ENCODE assay signal across 13 cellular contexts in genomic region chr12:26633591-26634210, GRCh38.
DNase-seq lines count a peak whose midpoint lies in the region; ATAC-seq and TF ChIP-seq lines count a peak whose summit lies in the region.
"Had no signal": no experiment of that assay in that cellular context is flagged by ENCODE, and none has a peak within 500 bp of the region (broad histone marks: within the 10 kb centered on the region; RNA-seq: fewer than 3 reads in every experiment).

No MANE protein-coding gene starts in this region.

- DNase-seq in A673 (ENCODE audit: low spot score) (peak; percentile 19), HAP-1 (ENCODE audit: low spot score in 2 of 2) (peak; percentile 21 to 60), astrocyte of the cerebellum (ENCODE audit: low read depth) (peak; percentile 69), inferior parietal cortex (ENCODE audit: extremely low spot score) (peak; percentile 69), NCI-H187 treated with DMSO at 0.1 percent for 48 hours (lab: John Stamatoyannopoulos, UW) (no peak), SKM-1 treated with dmso at 0.1 percent for 144 hours (lab: John Stamatoyannopoulos, UW; ENCODE audit: unreplicated experiment) (no peak), NCI-H446 treated with DMSO at 0.1 percent for 48 hours (lab: John Stamatoyannopoulos, UW) (no peak)
- DNase-seq: aorta, BE2C, foreskin keratinocyte, left ventricle myocardium inferior had no signal

- H3K27ac ChIP-seq in A673 (ENCODE audit: low read depth, low read length, poor library complexity, severe bottlenecking): no peak overlapping the region
- H3K27ac ChIP-seq: foreskin keratinocyte, left ventricle myocardium inferior had no signal

- TF ChIP-seq CTCF in A673 (conservative IDR thresholded peaks at IDR 0.05; ENCODE audit: low read depth, low read length): no peak
- no peak for TF ChIP-seq CTCF in astrocyte of the cerebellum (IDR thresholded peaks at IDR 0.05; ENCODE audit: low read depth, low read length, missing control alignments)

- ATAC-seq in GM19463 (IDR thresholded peaks at IDR 0.05; ENCODE audit: unreplicated experiment): no peak
- ATAC-seq: foreskin keratinocyte, HCT116 had no signal

- no TSS peak for BruUV-seq in A673 (replicated peaks; lab: Mats Ljungman, UMichigan)

- H3K9me3 ChIP-seq in A673 (ENCODE audit: low read depth, low read length, poor library complexity, severe bottlenecking) (no peaks in the 10 kb centered on the region), HAP-1 (no peaks in the 10 kb centered on the region)
- H3K9me3 ChIP-seq: BE2C, left ventricle myocardium inferior had no signal

- H3K36me3 ChIP-seq in A673 (ENCODE audit: insufficient read depth, low read length, poor library complexity, severe bottlenecking) (no peaks in the 10 kb centered on the region), HAP-1 (replicated peaks) (no peaks in the 10 kb centered on the region; the same call in 1 of the 2 replicates)
- H3K36me3 ChIP-seq: BE2C, left ventricle myocardium inferior had no signal

- intact Hi-C loops in A673 (cut with micrococcal nuclease; ENCODE audit: unreplicated experiment): no loop called here

- POLR2A ChIA-PET in A673 (lab: Charles Lee; ENCODE audit: low non-redundant PET): no interaction called here

- H3K4me3 ChIP-seq in A673 (ENCODE audit: low read depth, low read length, poor library complexity, severe bottlenecking) (no peak overlapping the region), HAP-1 (no peak overlapping the region), astrocyte of the cerebellum (ENCODE audit: low read depth, low read length) (no peak overlapping the region)
- H3K4me3 ChIP-seq: left ventricle myocardium inferior had no signal

- H3K4me1 ChIP-seq in A673 (ENCODE audit: insufficient read depth, low read length, poor library complexity, severe bottlenecking) (peaks cover 17% of the 10 kb centered on the region), HAP-1 (peaks cover 27% of the 10 kb centered on the region)
- H3K4me1 ChIP-seq: BE2C had no signal

- CTCF ChIA-PET in A673 (lab: Charles Lee): interaction anchor here (0.6 to 1.1 kb wide), 2 partner anchors 19 to 27 kb away, joined by 3 to 7 read pairs; no protein-coding TSS in a partner anchor

- in situ Hi-C loops in HAP-1 (cut with MboI; ENCODE audit: low sequenced_read_pairs): loop anchor here (25.0 kb wide), 1 partner anchor 521 kb away; no protein-coding TSS in a partner anchor
- in situ Hi-C loops in astrocyte of the cerebellum (cut with HindIII; ENCODE audit: low sequenced_read_pairs): loop anchor here (25.0 kb wide), 1 partner anchor 521 kb away; no protein-coding TSS in a partner anchor

- H3K27me3 ChIP-seq in A673 (replicated peaks; ENCODE audit: insufficient read depth, low read depth, low read length, poor library complexity) (no peaks in the 10 kb centered on the region), HAP-1 (ENCODE audit: low read depth) (no peaks in the 10 kb centered on the region)
- H3K27me3 ChIP-seq: BE2C, foreskin keratinocyte had no signal

Comparison
In these comparisons a context has a peak if more than half of its experiments do, and no peak if none do; other contexts are left out.
1. DNase-seq: peak in A673 (single experiment), HAP-1 (2 of 2), astrocyte of the cerebellum (single experiment) and inferior parietal cortex (single experiment); none in NCI-H187 treated with DMSO at 0.1 percent for 48 hours (single experiment), SKM-1 treated with dmso at 0.1 percent for 144 hours (single experiment) and NCI-H446 treated with DMSO at 0.1 percent for 48 hours (single experiment).